8 cellular contexts compared by ENCODE assay signal in the genomic region with DNA sequence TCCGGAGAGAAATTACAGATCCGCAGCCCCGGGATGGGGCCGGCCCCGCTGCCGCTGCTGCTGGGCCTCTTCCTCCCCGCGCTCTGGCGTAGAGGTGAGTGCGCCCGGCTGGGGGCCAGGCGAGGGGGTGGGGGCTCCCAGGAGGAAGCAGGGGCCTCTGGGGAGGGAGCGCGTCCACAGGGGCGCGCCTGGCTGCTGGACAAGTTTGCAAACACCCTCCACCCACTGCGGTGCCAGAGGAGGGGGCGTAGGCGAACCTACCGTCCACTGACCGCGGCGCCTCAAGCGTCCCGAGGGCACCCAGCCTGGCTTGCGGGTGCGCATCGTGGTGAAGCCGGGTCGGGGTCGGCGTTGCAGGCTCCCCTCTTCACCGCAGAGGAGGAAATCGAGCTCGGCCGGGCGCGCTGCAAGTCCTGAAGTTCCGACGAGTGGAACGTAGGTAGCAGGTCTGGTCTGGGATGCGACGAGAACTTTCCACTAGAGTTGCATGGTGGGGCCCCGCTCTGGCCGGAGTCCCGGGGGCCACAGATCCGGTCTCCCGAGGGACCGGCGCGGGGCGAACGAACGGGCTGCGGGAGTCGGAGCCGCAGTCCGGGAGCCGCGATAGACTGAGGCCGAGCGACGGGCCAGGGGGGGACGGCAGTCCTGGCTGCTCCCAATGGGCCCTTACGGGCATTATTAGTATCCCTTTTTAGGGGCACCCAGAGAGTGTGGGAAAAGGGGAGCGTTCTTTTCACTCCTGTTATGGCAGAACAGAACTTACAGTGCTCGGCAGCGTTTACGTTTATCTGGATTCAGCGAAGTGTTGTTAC. TPM values are rescaled to one million over a fixed set of nuclear protein-coding genes. Genes with fewer than 3 reads are reported as not detected.
DNase-seq lines count a peak whose midpoint lies in the region; ATAC-seq and TF ChIP-seq lines count a peak whose summit lies in the region.

No MANE protein-coding gene starts in this region.

- H3K36me3 ChIP-seq in BE2C (no peaks in the 10 kb centered on the region), endodermal cell (ENCODE audit: control insufficient read depth, insufficient read depth, low read length) (peaks cover 4% of the 10 kb centered on the region)

- H3K9ac ChIP-seq in endodermal cell (ENCODE audit: extremely low read depth, low read length, poor library complexity, severe bottlenecking): peak overlapping the region; percentile 82

- TF ChIP-seq CTCF in BE2C (IDR thresholded peaks at IDR 0.05; ENCODE audit: low read depth, low read length) (no peak), endodermal cell (conservative IDR thresholded peaks at IDR 0.05) (no peak)

- ATAC-seq in GM21786 (IDR thresholded peaks at IDR 0.05; ENCODE audit: unreplicated experiment): peak; percentile 10
- peak; percentile 29 to 43 for ATAC-seq in naive thymus-derived CD8-positive, alpha-beta T cell
- ATAC-seq in GM19452 (IDR thresholded peaks at IDR 0.05; ENCODE audit: unreplicated experiment): no peak

- H3K4me3 ChIP-seq in BE2C (ENCODE audit: low read depth, low read length) (peak overlapping the region; percentile 69), endodermal cell (ENCODE audit: low read length) (peak overlapping the region; percentile 86)

- H3K4me1 ChIP-seq in BE2C (no peaks in the 10 kb centered on the region), endodermal cell (ENCODE audit: control insufficient read depth, insufficient read depth, low read length) (peaks cover 17% of the 10 kb centered on the region)

- H3K27me3 ChIP-seq in BE2C: no peaks in the 10 kb centered on the region
- H3K27me3 ChIP-seq in endodermal cell (ENCODE audit: control insufficient read depth, insufficient read depth, low read length, poor library complexity, severe bottlenecking): no peaks in the 10 kb centered on the region

- H3K27ac ChIP-seq in endodermal cell (ENCODE audit: low read depth, low read length): peak overlapping the region; percentile 20

- peaks cover 6% of the 10 kb centered on the region for H3K36me3 Mint-ChIP-seq in endodermal cell (ENCODE audit: low read depth)
- no peaks in the 10 kb centered on the region for H3K36me3 Mint-ChIP-seq in naive thymus-derived CD8-positive, alpha-beta T cell

- H3K27me3 Mint-ChIP-seq in endodermal cell (ENCODE audit: insufficient read depth): peaks cover 5% of the 10 kb centered on the region
- peaks cover 5 to 20% (median 14%) of the 10 kb centered on the region in 5 donors for H3K27me3 Mint-ChIP-seq in naive thymus-derived CD8-positive, alpha-beta T cell

- DNase-seq in BE2C (peak; percentile 18), endodermal cell (no peak), SIG-M5 treated with dmso at 0.1 percent for 504 hours (lab: John Stamatoyannopoulos, UW; ENCODE audit: unreplicated experiment) (no peak), HT-29 (ENCODE audit: low spot score) (no peak)
- peak; percentile 38 for DNase-seq in activated CD4-positive, CD25-positive, alpha-beta regulatory T cell treated with anti-CD3 and anti-CD28 coated beads, Interleukin-2, amount 50 U/mL, for 72 hours
- DNase-seq in naive thymus-derived CD8-positive, alpha-beta T cell: peak in 5 of 10 donors; percentile 12 to 31 (median 25)

- H3K4me1 Mint-ChIP-seq in endodermal cell: peaks cover 38% of the 10 kb centered on the region
- H3K4me1 Mint-ChIP-seq in naive thymus-derived CD8-positive, alpha-beta T cell: peaks cover 6 to 18% (median 17%) of the 10 kb centered on the region in 4 donors

- POLR2A ChIA-PET in naive thymus-derived CD8-positive, alpha-beta T cell (lab: Charles Lee): interaction anchor here (0.9 kb wide), 1 partner anchor 156 kb away, joined by 4 read pairs; the partner anchor contains the start of gene TMEM87B

- H3K9me3 ChIP-seq in BE2C (no peaks in the 10 kb centered on the region), endodermal cell (ENCODE audit: control insufficient read depth, low read length) (no peaks in the 10 kb centered on the region)

- peak overlapping the region; percentile 86 for H3K4me3 Mint-ChIP-seq in endodermal cell
- H3K4me3 Mint-ChIP-seq in naive thymus-derived CD8-positive, alpha-beta T cell: peak overlapping the region; percentile 69 to 90 (median 80)

- H3K9me3 Mint-ChIP-seq in endodermal cell: no peaks in the 10 kb centered on the region
- H3K9me3 Mint-ChIP-seq in naive thymus-derived CD8-positive, alpha-beta T cell: peaks cover 0 to 1% (median 0%) of the 10 kb centered on the region in 9 donors

- WGBS in endodermal cell (ENCODE audit: insufficient coverage in 1 of 2, insufficient read length in 1 of 2), 2 experiments: 0 to 1% methylated on average over 24 to 70 of the region's 70 CpGs

- peak overlapping the region; percentile 87 for H3K27ac Mint-ChIP-seq in endodermal cell
- H3K27ac Mint-ChIP-seq in naive thymus-derived CD8-positive, alpha-beta T cell: peak overlapping the region in 2 of 10 donors; percentile 38 to 74

RNA-seq across cellular contexts. Expression of gene MERTK, which starts 0.5 kb away (rescaled TPM):
- polyA plus RNA-seq in BE2C (2012; ENCODE audit: insufficient read depth, insufficient read length, low read depth): 0.73 TPM
- 10 to 100 TPM; 22.3 to 36.6 TPM for total RNA-seq in endodermal cell
- polyA plus RNA-seq in endodermal cell (2013, experiment 1 of 2): 11.9 TPM
- 10.9 TPM for polyA plus RNA-seq in endodermal cell (2013, experiment 2 of 2)
- under 1 TPM; 0.55 to 0.69 TPM for total RNA-seq in naive thymus-derived CD8-positive, alpha-beta T cell
- polyA plus RNA-seq in naive thymus-derived CD8-positive, alpha-beta T cell: not detected
- total RNA-seq in HT-29 (2014; rRNA removed; shearing (Covaris generic)): 0.34 and 0.46 TPM in 2 replicates

RNA-seq across cellular contexts. Expression of gene ANAPC1, which starts 14.9 kb away (rescaled TPM):
- polyA plus RNA-seq in BE2C (2012; ENCODE audit: insufficient read depth, insufficient read length, low read depth): 27.8 TPM
- total RNA-seq in endodermal cell: 10 to 100 TPM; 74.5 to 79.9 TPM
- 33.4 TPM for polyA plus RNA-seq in endodermal cell (2013, experiment 1 of 2)
- polyA plus RNA-seq in endodermal cell (2013, experiment 2 of 2): 31.3 TPM
- total RNA-seq in naive thymus-derived CD8-positive, alpha-beta T cell: 10 to 100 TPM; 67.0 to 69.5 TPM
- polyA plus RNA-seq in naive thymus-derived CD8-positive, alpha-beta T cell: 10 to 100 TPM; 29.9 to 32.4 (median 30.8) TPM
- total RNA-seq in HT-29 (2014; rRNA removed; shearing (Covaris generic)): 82.4 and 97.6 TPM in 2 replicates

Comparison
In these comparisons a context has a peak if more than half of its experiments do, and no peak if none do; other contexts are left out.
1. DNase-seq: peak in BE2C (single experiment) and activated CD4-positive, CD25-positive, alpha-beta regulatory T cell treated with anti-CD3 and anti-CD28 coated beads, Interleukin-2, amount 50 U/mL, for 72 hours (single experiment); none in endodermal cell (single experiment), SIG-M5 treated with dmso at 0.1 percent for 504 hours (single experiment) and HT-29 (single experiment).
2. RNA of gene MERTK, which starts 0.5 kb away (total RNA-seq): 22.3 to 36.6 TPM in endodermal cell; 0.55 to 0.69 TPM in naive thymus-derived CD8-positive, alpha-beta T cell and 0.34 to 0.46 TPM in HT-29; every median in the first group is over 10 times any median in the second.